In the genomic region with DNA sequence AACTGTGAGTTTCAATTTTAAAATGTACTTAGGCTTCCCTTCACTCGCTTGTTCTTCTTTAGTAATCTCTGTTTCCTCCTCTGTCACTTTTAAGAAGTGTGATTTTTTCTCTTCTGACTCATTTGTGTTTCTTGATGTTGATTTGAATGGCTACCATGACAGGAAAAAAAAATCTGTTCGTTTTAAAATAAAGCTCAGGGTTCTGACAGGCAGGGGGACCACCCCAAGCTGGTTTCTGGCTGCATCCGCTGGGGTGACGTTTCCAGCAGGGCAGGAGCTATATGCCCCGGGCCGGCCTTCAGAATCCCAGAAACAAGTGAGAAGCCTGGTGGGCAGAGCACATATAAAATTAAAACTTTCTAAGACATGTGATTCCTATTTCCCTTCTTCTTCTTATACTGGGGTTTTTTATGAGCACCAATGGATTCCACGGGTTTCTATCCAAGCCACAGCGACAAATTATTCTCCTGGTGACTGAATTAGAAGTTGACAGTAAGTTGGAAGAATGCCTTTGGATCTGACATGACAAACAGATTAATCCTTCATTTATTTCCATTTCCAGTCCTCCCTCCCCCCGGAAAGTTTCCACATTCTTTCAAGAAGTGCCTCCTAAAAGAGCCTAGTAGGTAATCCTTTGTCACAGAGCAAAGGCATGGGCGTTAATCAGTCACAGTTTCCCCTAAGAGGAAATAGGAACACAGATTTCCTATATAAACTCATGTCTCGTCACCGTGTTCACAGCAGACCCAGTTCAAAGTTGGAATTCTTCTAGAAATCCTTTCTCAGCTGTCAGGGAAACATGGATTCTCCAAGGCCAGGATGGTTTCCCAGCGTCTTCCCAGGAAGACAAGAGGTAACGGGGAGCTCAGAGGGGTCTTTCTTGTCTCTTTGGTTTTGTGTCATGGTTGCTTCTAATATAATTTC, we compare ENCODE assay signal across 18 cellular contexts.
DNase-seq lines count a peak whose midpoint lies in the region; ATAC-seq and TF ChIP-seq lines count a peak whose summit lies in the region.
"Had no signal": no experiment of that assay in that cellular context is flagged by ENCODE, and none has a peak within 500 bp of the region (broad histone marks: within the 10 kb centered on the region; RNA-seq: fewer than 3 reads in every experiment).

No MANE protein-coding gene starts in this region.

- H3K9me3 ChIP-seq in duodenal mucosa (ENCODE audit: control insufficient read depth in 1 of 2, low read length in 2 of 2): no peaks in the 10 kb centered on the region
- no peaks in the 10 kb centered on the region for H3K9me3 ChIP-seq in mesenchymal stem cell (ENCODE audit: control insufficient read depth, low read length)
- H3K9me3 ChIP-seq in transverse colon: no peaks in the 10 kb centered on the region
- H3K9me3 ChIP-seq: SJCRH30 had no signal

- TF ChIP-seq CTCF in transverse colon (IDR thresholded peaks at IDR 0.05): no peak

- no peak overlapping the region for H2BK12ac ChIP-seq in mesenchymal stem cell (ENCODE audit: low read length in 2 of 2)

- intact Hi-C loops in transverse colon (cut with DNase I; ENCODE audit: low total_unique reads): no loop called here

- no peak overlapping the region for H3K4ac ChIP-seq in mesenchymal stem cell (ENCODE audit: low read depth in 1 of 2, low read length in 2 of 2)

- H3K4me3 ChIP-seq in duodenal mucosa (ENCODE audit: low read depth in 1 of 2, low read length in 2 of 2): no peak overlapping the region
- no peak overlapping the region for H3K4me3 ChIP-seq in mesenchymal stem cell (ENCODE audit: insufficient read depth in 1 of 2, low read depth in 1 of 2, low read length in 2 of 2)
- H3K4me3 ChIP-seq in transverse colon: no peak overlapping the region
- H3K4me3 ChIP-seq: dorsolateral prefrontal cortex, SJCRH30 had no signal

- peak overlapping the region; percentile 7 for H2AK5ac ChIP-seq in mesenchymal stem cell (ENCODE audit: low read length, severe bottlenecking)

- H3K36me3 Mint-ChIP-seq in activated naive CD4-positive, alpha-beta T cell treated with anti-CD3 and anti-CD28 coated beads, Interleukin-2, amount 50 U/mL, for 72 hours: peaks cover 4 to 8% of the 10 kb centered on the region in 2 donors

- H3K4me1 ChIP-seq in duodenal mucosa (ENCODE audit: control insufficient read depth in 1 of 2, insufficient read depth in 2 of 2, low read length in 2 of 2) (peaks cover 7 to 8% of the 10 kb centered on the region in 2 donors), mesenchymal stem cell (ENCODE audit: control insufficient read depth, insufficient read depth, low read depth, low read length) (peaks cover 8% of the 10 kb centered on the region), transverse colon (peaks cover 0 to 29% (median 3%) of the 10 kb centered on the region in 4 donors)

- peak overlapping the region; percentile 43 to 81 for H3K27ac Mint-ChIP-seq in activated naive CD4-positive, alpha-beta T cell treated with anti-CD3 and anti-CD28 coated beads, Interleukin-2, amount 50 U/mL, for 72 hours
- H3K27ac Mint-ChIP-seq: H9 had no signal

- ATAC-seq in activated naive CD4-positive, alpha-beta T cell treated with anti-CD3 and anti-CD28 coated beads, Interleukin-2, amount 50 U/mL, for 72 hours: peak in 1 of 2 donors; percentile 27
- no peak for ATAC-seq in GM18517 (IDR thresholded peaks at IDR 0.05; ENCODE audit: unreplicated experiment)

- in situ Hi-C loops in transverse colon (cut with MboI; ENCODE audit: low pct_ligation_motif_present in 1 of 4, low pct_unique_long_range_greater_than_20kb in 1 of 4, low sequenced_read_pairs in 3 of 4): no loop called here

- no peak overlapping the region for H3K14ac ChIP-seq in mesenchymal stem cell (ENCODE audit: low read length in 2 of 2)

- no peak overlapping the region for H2BK5ac ChIP-seq in mesenchymal stem cell (ENCODE audit: low read depth, low read length, poor library complexity, severe bottlenecking)

- peaks cover 0 to 4% of the 10 kb centered on the region in 2 donors for H3K9me3 Mint-ChIP-seq in activated naive CD4-positive, alpha-beta T cell treated with anti-CD3 and anti-CD28 coated beads, Interleukin-2, amount 50 U/mL, for 72 hours
- H3K9me3 Mint-ChIP-seq: H9 had no signal

- H2BK120ac ChIP-seq in mesenchymal stem cell (ENCODE audit: low read depth, low read length): no peak overlapping the region

- WGBS in mesenchymal stem cell: 81% methylated on average over 10 of the region's 14 CpGs
- WGBS in transverse colon (ENCODE audit: low coverage in 1 of 2), 2 donors: 56 to 74% methylated on average over 7 to 14 of the region's 14 CpGs

- H3K27me3 ChIP-seq in duodenal mucosa (ENCODE audit: control insufficient read depth in 1 of 2, insufficient read depth in 2 of 2, low read length in 2 of 2) (no peaks in the 10 kb centered on the region), mesenchymal stem cell (ENCODE audit: control insufficient read depth in 1 of 2, insufficient read depth in 1 of 2, low read length in 2 of 2) (no peaks in the 10 kb centered on the region), transverse colon (no peaks in the 10 kb centered on the region)
- H3K27me3 ChIP-seq: dorsolateral prefrontal cortex, SJCRH30 had no signal

- no peak for TF ChIP-seq EP300 in transverse colon (IDR thresholded peaks at IDR 0.05; ENCODE audit: low read depth)

- H2BK15ac ChIP-seq in mesenchymal stem cell (ENCODE audit: low read depth, poor library complexity, severe bottlenecking): no peak overlapping the region

- no peak overlapping the region for H4K8ac ChIP-seq in mesenchymal stem cell (ENCODE audit: low read length)

- H3K9ac ChIP-seq in duodenal mucosa (ENCODE audit: low read depth in 1 of 2, low read length in 2 of 2) (no peak overlapping the region), mesenchymal stem cell (ENCODE audit: low read length) (no peak overlapping the region)

- no peak overlapping the region for H4K91ac ChIP-seq in mesenchymal stem cell (ENCODE audit: low read length)

- H2AFZ ChIP-seq in mesenchymal stem cell (ENCODE audit: low read depth, low read length): no peak overlapping the region

- H3K36me3 ChIP-seq in duodenal mucosa (ENCODE audit: control insufficient read depth in 1 of 2, insufficient read depth in 2 of 2, low read length in 2 of 2) (no peaks in the 10 kb centered on the region), mesenchymal stem cell (ENCODE audit: control insufficient read depth in 1 of 2, insufficient read depth in 2 of 2, low read depth in 1 of 2, low read length in 2 of 2) (no peaks in the 10 kb centered on the region), transverse colon (no peaks in the 10 kb centered on the region)
- H3K36me3 ChIP-seq: SJCRH30 had no signal

- H3K18ac ChIP-seq in mesenchymal stem cell (ENCODE audit: low read depth in 1 of 2, low read length in 2 of 2): no peak overlapping the region

- H3K79me1 ChIP-seq in mesenchymal stem cell (replicated peaks; ENCODE audit: low read length, poor library complexity, severe bottlenecking): no peaks in the 10 kb centered on the region

- no peak overlapping the region for H3K23ac ChIP-seq in mesenchymal stem cell (ENCODE audit: low read length in 2 of 2)

- H3K27ac ChIP-seq in duodenal mucosa (ENCODE audit: low read depth, low read length): peak overlapping the region; percentile 54
- H3K27ac ChIP-seq in mesenchymal stem cell (ENCODE audit: low read length, poor library complexity, severe bottlenecking): no peak overlapping the region
- H3K27ac ChIP-seq in transverse colon: peak overlapping the region; percentile 14 to 48 (median 20)
- H3K27ac ChIP-seq: dorsolateral prefrontal cortex, SJCRH30 had no signal

- H3K4me2 ChIP-seq in mesenchymal stem cell (ENCODE audit: low read length, poor library complexity, severe bottlenecking): no peak overlapping the region

- no peak for TF ChIP-seq POLR2A in transverse colon (IDR thresholded peaks at IDR 0.05)

- no peak for DNase-seq in activated naive CD4-positive, alpha-beta T cell treated with anti-CD3 and anti-CD28 coated beads, Interleukin-2, amount 50 U/mL, for 72 hours (ENCODE audit: low spot score in 2 of 2)
- DNase-seq in activated naive CD4-positive, alpha-beta T cell treated with Interleukin-2 at 50 U/mL for 16 hours: no peak
- DNase-seq in mesenchymal stem cell (no peak), transverse colon (no peak), T-helper 9 cell (no peak), NOMO-1 (lab: John Stamatoyannopoulos, UW; ENCODE audit: unreplicated experiment in 2 of 2) (no peak)
- DNase-seq: activated CD4-positive, alpha-beta T cell treated with anti-CD3 and anti-CD28 coated beads for 48 hours; aorta; dorsolateral prefrontal cortex; H9; NCI-H1930; NCI-H524; SJCRH30; stimulated activated CD4-positive, alpha-beta T cell treated with anti-CD3 and anti-CD28 coated beads, Interleukin-2, amount 100 ng/mL, for 48 hours; stimulated activated CD8-positive, alpha-beta memory T cell treated with anti-CD3 and anti-CD28 coated beads, Interleukin-4, amount 100 ng/mL, for 48 hours; trophoblast cell had no signal
